Comparison of ENCODE assay signal across 9 cellular contexts in the genomic region with DNA sequence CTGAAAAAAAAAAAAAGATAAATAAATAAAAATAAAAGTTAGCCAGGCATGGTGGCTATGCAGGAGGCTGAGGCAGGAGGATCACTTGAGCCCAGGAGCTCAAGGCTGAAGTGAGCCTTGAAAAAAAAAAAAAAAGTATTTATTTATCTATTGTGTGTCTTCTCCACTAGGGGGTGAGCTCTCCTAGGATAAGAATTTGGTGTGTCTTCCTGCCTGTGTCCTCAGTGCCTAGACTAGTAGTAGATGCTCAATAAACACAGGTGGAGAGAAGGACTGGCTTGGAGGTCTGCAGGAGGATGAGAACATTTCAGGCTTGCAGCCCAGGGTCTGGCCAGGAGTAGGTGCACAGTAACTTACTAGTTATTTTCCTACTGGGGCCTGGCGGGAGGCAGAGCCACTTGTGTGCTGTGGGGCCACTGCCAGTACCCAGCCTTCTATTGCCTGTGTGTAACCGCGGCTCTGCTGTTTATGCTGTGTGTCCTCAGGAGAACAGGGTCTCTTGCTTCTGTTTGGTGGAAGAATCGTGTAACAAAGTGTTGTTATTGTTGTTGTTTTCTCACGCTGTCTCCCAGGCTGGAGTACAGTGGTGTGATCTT. TPM values are rescaled to one million over a fixed set of nuclear protein-coding genes. Genes with fewer than 3 reads are reported as not detected.
A peak's percentile ranks its signal among the peaks of the same experiment; 100 is the strongest.
DNase-seq lines count a peak whose midpoint lies in the region; ATAC-seq, FAIRE-seq and TF ChIP-seq lines count a peak whose summit lies in the region.
"Had no signal": no experiment of that assay in that cellular context is flagged by ENCODE, and none has a peak within 500 bp of the region (broad histone marks: within the 10 kb centered on the region; RNA-seq: fewer than 3 reads in every experiment).

No MANE protein-coding gene starts in this region.

- no peaks in the 10 kb centered on the region for H3K9me3 Mint-ChIP-seq in stimulated activated naive CD8-positive, alpha-beta T cell treated with anti-CD3 and anti-CD28 coated beads, Interleukin-15, amount 100 ng/mL, for 72 hours
- H3K9me3 Mint-ChIP-seq in MCF 10A (ENCODE audit: unreplicated experiment), result no peaks in the 10 kb centered on the region
- H3K9me3 Mint-ChIP-seq in natural killer cell treated with Interleukin-12 subunit alpha and Interleukin-12 subunit beta and Interleukin-15 and Interleukin-18, amount 100 ng/mL, for 72 hours, result no peaks in the 10 kb centered on the region

- peaks cover 30% of the 10 kb centered on the region for H3K4me1 Mint-ChIP-seq in stimulated activated naive CD8-positive, alpha-beta T cell treated with anti-CD3 and anti-CD28 coated beads, Interleukin-15, amount 100 ng/mL, for 72 hours
- H3K4me1 Mint-ChIP-seq in MCF 10A (ENCODE audit: insufficient read depth, unreplicated experiment) (peaks cover 9% of the 10 kb centered on the region), T-helper 17 cell (peaks cover 24% of the 10 kb centered on the region)
- peaks cover 6 to 15% of the 10 kb centered on the region in 2 donors for H3K4me1 Mint-ChIP-seq in natural killer cell treated with Interleukin-12 subunit alpha and Interleukin-12 subunit beta and Interleukin-15 and Interleukin-18, amount 100 ng/mL, for 72 hours (ENCODE audit: low read depth in 2 of 2)

- no peak for TF ChIP-seq POLR2A in H54 (IDR thresholded peaks at IDR 0.05; ENCODE audit: low read depth, low read length)

- H3K9me3 ChIP-seq in T-helper 17 cell (ENCODE audit: control insufficient read depth, low read length, poor library complexity, severe bottlenecking), result no peaks in the 10 kb centered on the region

- H3K27me3 Mint-ChIP-seq in stimulated activated naive CD8-positive, alpha-beta T cell treated with anti-CD3 and anti-CD28 coated beads, Interleukin-15, amount 100 ng/mL, for 72 hours, result no peaks in the 10 kb centered on the region
- H3K27me3 Mint-ChIP-seq in MCF 10A (ENCODE audit: insufficient read depth, unreplicated experiment) (no peaks in the 10 kb centered on the region), T-helper 17 cell (no peaks in the 10 kb centered on the region)
- peaks cover 0 to 2% of the 10 kb centered on the region in 2 donors for H3K27me3 Mint-ChIP-seq in natural killer cell treated with Interleukin-12 subunit alpha and Interleukin-12 subunit beta and Interleukin-15 and Interleukin-18, amount 100 ng/mL, for 72 hours
- H3K27me3 Mint-ChIP-seq: activated naive CD8-positive, alpha-beta T cell had no signal

- H3K27ac Mint-ChIP-seq in stimulated activated naive CD8-positive, alpha-beta T cell treated with anti-CD3 and anti-CD28 coated beads, Interleukin-15, amount 100 ng/mL, for 72 hours, result peak overlapping the region in 1 of 2 donors; percentile 35
- H3K27ac Mint-ChIP-seq in MCF 10A (ENCODE audit: low read depth, unreplicated experiment) (no peak overlapping the region), T-helper 17 cell (no peak overlapping the region)
- no peak overlapping the region for H3K27ac Mint-ChIP-seq in natural killer cell treated with Interleukin-12 subunit alpha and Interleukin-12 subunit beta and Interleukin-15 and Interleukin-18, amount 100 ng/mL, for 72 hours
- H3K27ac Mint-ChIP-seq: activated naive CD8-positive, alpha-beta T cell had no signal

- peak; percentile 42 for ATAC-seq in stimulated activated naive CD8-positive, alpha-beta T cell treated with anti-CD3 and anti-CD28 coated beads, Interleukin-15, amount 100 ng/mL, for 72 hours
- no peak for ATAC-seq in stimulated activated naive CD8-positive, alpha-beta T cell treated with anti-CD3 and anti-CD28 coated beads, Interleukin-15, Interleukin-2, amounts not matched to agents 100 U/mL and 50 U/mL, for 24 hours
- ATAC-seq in natural killer cell treated with Interleukin-12 subunit alpha and Interleukin-12 subunit beta and Interleukin-15 and Interleukin-18, amount 100 ng/mL, for 72 hours, result no peak
- ATAC-seq in T-helper 17 cell, result no peak

- H3K36me3 Mint-ChIP-seq in MCF 10A (ENCODE audit: insufficient read depth, unreplicated experiment), result peaks cover 5% of the 10 kb centered on the region
- H3K36me3 Mint-ChIP-seq in natural killer cell treated with Interleukin-12 subunit alpha and Interleukin-12 subunit beta and Interleukin-15 and Interleukin-18, amount 100 ng/mL, for 72 hours, result no peaks in the 10 kb centered on the region
- H3K36me3 Mint-ChIP-seq in T-helper 17 cell (ENCODE audit: low read depth), result peaks cover 4% of the 10 kb centered on the region
- H3K36me3 Mint-ChIP-seq: activated naive CD8-positive, alpha-beta T cell had no signal

- DNase-seq in stimulated activated naive CD8-positive, alpha-beta T cell treated with anti-CD3 and anti-CD28 coated beads, Interleukin-15, amount 100 ng/mL, for 72 hours, result no peak
- DNase-seq in stimulated activated naive CD8-positive, alpha-beta T cell treated with anti-CD3 and anti-CD28 coated beads, Interleukin-15, Interleukin-2, amounts not matched to agents 100 U/mL and 50 U/mL, for 24 hours, result no peak
- peak; percentile 27 for DNase-seq in NCI-H2196 treated with DMSO at 0.1 percent for 48 hours (lab: John Stamatoyannopoulos, UW; ENCODE audit: unreplicated experiment)
- DNase-seq in MCF 10A (ENCODE audit: unreplicated experiment), result peak; percentile 76
- peak; percentile 47 for DNase-seq in natural killer cell treated with Interleukin-12 subunit alpha and Interleukin-12 subunit beta and Interleukin-15 and Interleukin-18, amount 100 ng/mL, for 72 hours (ENCODE audit: low spot score)
- DNase-seq in middle frontal gyrus (ENCODE audit: extremely low spot score, low spot score), result no peak
- no peak for DNase-seq in H54 (ENCODE audit: insufficient read length, low spot score)
- no peak for DNase-seq in T-helper 17 cell

- TF ChIP-seq CTCF in MCF 10A (IDR thresholded peaks at IDR 0.05; ENCODE audit: unreplicated experiment), result peak; percentile 60

- H3K4me3 Mint-ChIP-seq in stimulated activated naive CD8-positive, alpha-beta T cell treated with anti-CD3 and anti-CD28 coated beads, Interleukin-15, amount 100 ng/mL, for 72 hours, result no peak overlapping the region
- H3K4me3 Mint-ChIP-seq in MCF 10A (ENCODE audit: unreplicated experiment), result no peak overlapping the region
- H3K4me3 Mint-ChIP-seq in natural killer cell treated with Interleukin-12 subunit alpha and Interleukin-12 subunit beta and Interleukin-15 and Interleukin-18, amount 100 ng/mL, for 72 hours, result no peak overlapping the region
- H3K4me3 Mint-ChIP-seq in T-helper 17 cell, result no peak overlapping the region
- H3K4me3 Mint-ChIP-seq: activated naive CD8-positive, alpha-beta T cell had no signal

- FAIRE-seq in H54 (lab: Jason Lieb, UNC), result no peak

- POLR2A ChIA-PET in MCF 10A (lab: Yijun Ruan, JAX), result interaction anchor here (0.8 kb wide), 1 partner anchor 13 kb away, joined by 3 read pairs; no protein-coding TSS in a partner anchor

- CTCF ChIA-PET in MCF 10A (lab: Yijun Ruan, JAX), result interaction anchor here (0.5 to 5.4 kb wide), 19 partner anchors 10 to 873 kb away, joined by 3 to 99 read pairs (median 4); no protein-coding TSS in a partner anchor

- BruUV-seq in MCF 10A (replicated peaks; lab: Mats Ljungman, UMichigan), result no TSS peak

- intact Hi-C loops in MCF 10A (cut with micrococcal nuclease), result loop anchor here (1.0 kb wide), 2 partner anchors 78 to 102 kb away; no protein-coding TSS in a partner anchor

RNA-seq across cellular contexts. Expression of gene LMTK3, which starts 5.4 kb away (rescaled TPM):
- total RNA-seq in MCF 10A (2022) (0.37 and 0.47 TPM in 2 replicates), T-helper 17 cell (10 to 100 TPM; 11.5 to 18.4 TPM)
- total RNA-seq in natural killer cell treated with Interleukin-12 subunit alpha and Interleukin-12 subunit beta and Interleukin-15 and Interleukin-18, amount 100 ng/mL, for 72 hours, result 1 to 10 TPM in 1 of 2 donors, under 1 TPM in 1; 0.40 to 1.3 TPM

RNA-seq across cellular contexts. Expression of gene CYTH2, which starts 37.1 kb away (rescaled TPM):
- total RNA-seq in MCF 10A (2022), result 70.3 and 72.2 TPM in 2 replicates
- total RNA-seq in natural killer cell treated with Interleukin-12 subunit alpha and Interleukin-12 subunit beta and Interleukin-15 and Interleukin-18, amount 100 ng/mL, for 72 hours, result 10 to 100 TPM; 66.4 to 66.9 TPM
- total RNA-seq in T-helper 17 cell, result 10 to 100 TPM; 42.3 to 53.4 TPM

RNA-seq across cellular contexts. Expression of gene SULT2B1, which starts 45.7 kb away (rescaled TPM):
- total RNA-seq in MCF 10A (2022) (not detected in 2 replicates), T-helper 17 cell (not detected)
- total RNA-seq in natural killer cell treated with Interleukin-12 subunit alpha and Interleukin-12 subunit beta and Interleukin-15 and Interleukin-18, amount 100 ng/mL, for 72 hours, result not detected

RNA-seq across cellular contexts. Expression of gene KCNJ14, which starts 50.9 kb away (rescaled TPM):
- 1.6 and 2.7 TPM in 2 replicates for total RNA-seq in MCF 10A (2022)
- total RNA-seq in natural killer cell treated with Interleukin-12 subunit alpha and Interleukin-12 subunit beta and Interleukin-15 and Interleukin-18, amount 100 ng/mL, for 72 hours, result 1 to 10 TPM; 2.1 to 4.6 TPM
- total RNA-seq in T-helper 17 cell, result 1 to 10 TPM; 1.7 to 2.5 TPM

Comparison
In these comparisons a context has a peak if more than half of its experiments do, and no peak if none do; other contexts are left out.
1. DNase-seq: peak in NCI-H2196 treated with DMSO at 0.1 percent for 48 hours (single experiment), MCF 10A (single experiment) and natural killer cell treated with Interleukin-12 subunit alpha and Interleukin-12 subunit beta and Interleukin-15 and Interleukin-18, amount 100 ng/mL, for 72 hours (single experiment); none in stimulated activated naive CD8-positive, alpha-beta T cell treated with anti-CD3 and anti-CD28 coated beads, Interleukin-15, amount 100 ng/mL, for 72 hours (0 of 2), stimulated activated naive CD8-positive, alpha-beta T cell treated with anti-CD3 and anti-CD28 coated beads, Interleukin-15, Interleukin-2, amounts not matched to agents 100 U/mL and 50 U/mL, for 24 hours (single experiment), middle frontal gyrus (single experiment), H54 (single experiment) and T-helper 17 cell (0 of 3).